In genomic region chr16:54068212-54068611, GRCh38 we compare ENCODE assay signal across 15 cellular contexts.
DNase-seq lines count a peak whose midpoint lies in the region; ATAC-seq and TF ChIP-seq lines count a peak whose summit lies in the region.
"Had no signal": no experiment of that assay in that cellular context is flagged by ENCODE, and none has a peak within 500 bp of the region (broad histone marks: within the 10 kb centered on the region; RNA-seq: fewer than 3 reads in every experiment).

No MANE protein-coding gene starts in this region.

- H3K36me3 Mint-ChIP-seq in GM23338 (ENCODE audit: low read depth): no peaks in the 10 kb centered on the region
- no peaks in the 10 kb centered on the region for H3K36me3 Mint-ChIP-seq in glutamatergic neuron (ENCODE audit: unreplicated experiment)

- no peak overlapping the region for H3K4me3 ChIP-seq in GM23338
- H3K4me3 ChIP-seq in mucosa of descending colon: no peak overlapping the region
- H3K4me3 ChIP-seq: GM23248 had no signal

- no peaks in the 10 kb centered on the region for H3K36me3 ChIP-seq in GM23338 (ENCODE audit: insufficient read depth)
- H3K36me3 ChIP-seq in mucosa of descending colon (ENCODE audit: low read depth): no peaks in the 10 kb centered on the region
- H3K36me3 ChIP-seq: BE2C had no signal

- H3K9me3 Mint-ChIP-seq in GM23338: no peaks in the 10 kb centered on the region; the same call in 2 of the 3 replicates
- H3K9me3 Mint-ChIP-seq in glutamatergic neuron (ENCODE audit: unreplicated experiment): peaks cover 19% of the 10 kb centered on the region
- H3K9me3 Mint-ChIP-seq: CD4-positive, CD25-positive, alpha-beta regulatory T cell; CD8-positive, alpha-beta memory T cell had no signal

- no peaks in the 10 kb centered on the region for H3F3A ChIP-seq in GM23338 (replicated peaks; ENCODE audit: low read depth)

- no peaks in the 10 kb centered on the region; the same call in 1 of the 2 replicates for H4K20me1 ChIP-seq in GM23338 (replicated peaks; ENCODE audit: insufficient read depth)

- intact Hi-C loops in mucosa of descending colon (cut with DNase I, micrococcal nuclease) (no loop called here), sciatic nerve (cut with DNase I) (no loop called here)

- no peaks in the 10 kb centered on the region for H3K9me3 ChIP-seq in mucosa of descending colon
- H3K9me3 ChIP-seq: BE2C had no signal

- H3K27ac Mint-ChIP-seq in GM23338: no peak overlapping the region
- no peak overlapping the region for H3K27ac Mint-ChIP-seq in glutamatergic neuron (ENCODE audit: unreplicated experiment)
- H3K27ac Mint-ChIP-seq: CD4-positive, CD25-positive, alpha-beta regulatory T cell; CD8-positive, alpha-beta memory T cell had no signal

- H3K27me3 Mint-ChIP-seq in GM23338 (ENCODE audit: insufficient read depth, low read depth, poor library complexity) (no peaks in the 10 kb centered on the region), glutamatergic neuron (ENCODE audit: unreplicated experiment) (peaks cover 11% of the 10 kb centered on the region)
- H3K27me3 Mint-ChIP-seq: CD4-positive, CD25-positive, alpha-beta regulatory T cell had no signal

- DNase-seq in GM23338 (ENCODE audit: low spot score) (no peak), glutamatergic neuron (no peak), mucosa of descending colon (peak in 1 of 3 donors; percentile 14), sciatic nerve (ENCODE audit: low spot score) (no peak)
- no peak for DNase-seq in activated effector memory CD4-positive, alpha-beta T cell treated with Interleukin-2 at 50 U/mL for 16 hours
- DNase-seq: ACHN; BE2C; C1 segment of cervical spinal cord; CD4-positive, CD25-positive, alpha-beta regulatory T cell; CD8-positive, alpha-beta memory T cell; COR-L47; GM23248; HCEC 1CT had no signal

- H3K4me2 ChIP-seq in GM23338: peak overlapping the region; percentile 40; the same call in 1 of the 2 replicates

- H3K4me1 ChIP-seq in GM23338 (ENCODE audit: insufficient read depth): peaks cover 24% of the 10 kb centered on the region
- no peaks in the 10 kb centered on the region for H3K4me1 ChIP-seq in mucosa of descending colon (ENCODE audit: low read depth)

- 0 out of 2 replicates have a peak overlapping the region, but pooled peaks have one; percentile 8 for H3K27ac ChIP-seq in 22Rv1
- H3K27ac ChIP-seq in GM23338 (ENCODE audit: low read depth): no peak overlapping the region
- H3K27ac ChIP-seq: GM23248 had no signal

- ATAC-seq in GM23338 (no peak; the same call in 2 of the 3 replicates), mucosa of descending colon (peak; percentile 30), sciatic nerve (no peak), GM19351 (IDR thresholded peaks at IDR 0.05; ENCODE audit: unreplicated experiment) (no peak)

- H3K9me2 ChIP-seq in GM23338 (ENCODE audit: insufficient read depth): no peaks in the 10 kb centered on the region; the same call in 1 of the 2 replicates

- TF ChIP-seq CTCF in 22Rv1 (IDR thresholded peaks at IDR 0.05) (no peak), GM23338 (conservative IDR thresholded peaks at IDR 0.05; ENCODE audit: low read depth in 2 of 2) (no peak), glutamatergic neuron (IDR thresholded peaks at IDR 0.05; ENCODE audit: partially characterized antibody, unreplicated experiment) (no peak), mucosa of descending colon (IDR thresholded peaks at IDR 0.05) (no peak)

- H2AFZ ChIP-seq in GM23338: no peak overlapping the region
- H2AFZ ChIP-seq: GM23248 had no signal

- no peak overlapping the region for H3K4me3 Mint-ChIP-seq in GM23338
- peak overlapping the region; percentile 17 for H3K4me3 Mint-ChIP-seq in glutamatergic neuron (ENCODE audit: unreplicated experiment)
- H3K4me3 Mint-ChIP-seq: CD4-positive, CD25-positive, alpha-beta regulatory T cell; CD8-positive, alpha-beta memory T cell had no signal

- no peaks in the 10 kb centered on the region for H3K79me2 ChIP-seq in GM23338 (replicated peaks; ENCODE audit: insufficient read depth)

- H3K27me3 ChIP-seq in GM23338 (ENCODE audit: insufficient read depth): no peaks in the 10 kb centered on the region
- H3K27me3 ChIP-seq: BE2C had no signal

- H3K4me1 Mint-ChIP-seq in GM23338 (peaks cover 27% of the 10 kb centered on the region), glutamatergic neuron (ENCODE audit: low read depth, unreplicated experiment) (peaks cover 46% of the 10 kb centered on the region)
- H3K4me1 Mint-ChIP-seq: CD8-positive, alpha-beta memory T cell had no signal

TF ChIP-seq in GM23338, 12 proteins besides CTCF, POLR2A, EP300 and RAD21:
- TF ChIP-seq NANOG (IDR thresholded peaks at IDR 0.05; ENCODE audit: borderline replicate concordance): no peak
